1 cellular context compared by ENCODE assay signal in genomic region chr9:128115187-128116103, GRCh38.
TF ChIP-seq lines count a peak whose summit lies in the region.

No MANE protein-coding gene starts in this region.

TF ChIP-seq in HepG2, 621 proteins besides CTCF, POLR2A, EP300 and RAD21 (continued from another document and continues in another):
- peak; percentile 75 for TF ChIP-seq ZNF574 (CRISPR knock-in tag; IDR thresholded peaks at IDR 0.05)
- TF ChIP-seq ATF2 (CRISPR knock-in tag; IDR thresholded peaks at IDR 0.05): peak; percentile 92
- TF ChIP-seq ZNF670 (CRISPR knock-in tag; IDR thresholded peaks at IDR 0.05; ENCODE audit: borderline replicate concordance): peak; percentile 99
- TF ChIP-seq ZBTB25 (CRISPR knock-in tag; IDR thresholded peaks at IDR 0.05): peak; percentile 71; the same call in 1 of the 2 replicates
- TF ChIP-seq ZNF317 (CRISPR knock-in tag; IDR thresholded peaks at IDR 0.05): peak; percentile 92
- no peak for TF ChIP-seq FUBP1 (CRISPR knock-in tag; IDR thresholded peaks at IDR 0.05; ENCODE audit: borderline replicate concordance)
- peak; percentile 87; the same call in 1 of the 2 replicates for TF ChIP-seq ELF4 (CRISPR knock-in tag; IDR thresholded peaks at IDR 0.05; ENCODE audit: borderline replicate concordance)
- TF ChIP-seq ZNF776 (CRISPR knock-in tag; IDR thresholded peaks at IDR 0.05): peak; percentile 74; the same call in 1 of the 2 replicates
- TF ChIP-seq ATF1 (CRISPR knock-in tag; IDR thresholded peaks at IDR 0.05): no peak
- TF ChIP-seq FOXK2 (IDR thresholded peaks at IDR 0.05): no peak; the same call in 1 of the 2 replicates
- no peak; the same call in 1 of the 2 replicates for TF ChIP-seq SNAPC5 (CRISPR knock-in tag; IDR thresholded peaks at IDR 0.05; ENCODE audit: borderline replicate concordance)
- no peak for TF ChIP-seq REL (CRISPR knock-in tag; conservative IDR thresholded peaks at IDR 0.05)
- peak; percentile 96 for TF ChIP-seq ZNF292 (CRISPR knock-in tag; IDR thresholded peaks at IDR 0.05; ENCODE audit: borderline replicate concordance, low read depth)
- peak; percentile 76; the same call in 1 of the 2 replicates for TF ChIP-seq ZSCAN22 (CRISPR knock-in tag; IDR thresholded peaks at IDR 0.05)
- TF ChIP-seq ZSCAN31 (CRISPR knock-in tag; IDR thresholded peaks at IDR 0.05; ENCODE audit: low read depth): peak; percentile 74; the same call in 1 of the 2 replicates
- TF ChIP-seq ATRX (CRISPR knock-in tag; IDR thresholded peaks at IDR 0.05; ENCODE audit: borderline replicate concordance): no peak
- no peak for TF ChIP-seq ZNF124 (CRISPR knock-in tag; IDR thresholded peaks at IDR 0.05)
- TF ChIP-seq HOXA3 (CRISPR knock-in tag; IDR thresholded peaks at IDR 0.05): peak; percentile 93
- no peak for TF ChIP-seq SMARCE1 (IDR thresholded peaks at IDR 0.05; ENCODE audit: borderline replicate concordance)
- TF ChIP-seq ZSCAN30 (CRISPR knock-in tag; IDR thresholded peaks at IDR 0.05): no peak
- peak; percentile 100 for TF ChIP-seq SP5 (CRISPR knock-in tag; IDR thresholded peaks at IDR 0.05; ENCODE audit: borderline replicate concordance, low read depth)
- TF ChIP-seq ETV5 (CRISPR knock-in tag; IDR thresholded peaks at IDR 0.05; ENCODE audit: borderline replicate concordance): peak; percentile 97
- peak; percentile 95 for TF ChIP-seq MEIS2 (CRISPR knock-in tag; IDR thresholded peaks at IDR 0.05)
- TF ChIP-seq EZH2 (conservative IDR thresholded peaks at IDR 0.05; ENCODE audit: low read depth, low read length): no peak
- peak; percentile 94 for TF ChIP-seq PHF21A (CRISPR knock-in tag; IDR thresholded peaks at IDR 0.05)
- no peak for TF ChIP-seq SOX6 (IDR thresholded peaks at IDR 0.05)
- peak; percentile 95 for TF ChIP-seq SOX6 (CRISPR knock-in tag; IDR thresholded peaks at IDR 0.05)
- no peak for TF ChIP-seq HDAC6 (IDR thresholded peaks at IDR 0.05; ENCODE audit: low read depth, low read length)
- TF ChIP-seq ZNF333 (CRISPR knock-in tag; IDR thresholded peaks at IDR 0.05; ENCODE audit: borderline replicate concordance): peak; percentile 89; the same call in 1 of the 2 replicates
- TF ChIP-seq YEATS4 (CRISPR knock-in tag; IDR thresholded peaks at IDR 0.05; ENCODE audit: borderline replicate concordance): peak; percentile 88; the same call in 1 of the 2 replicates
- peak; percentile 67; the same call in 1 of the 2 replicates for TF ChIP-seq PRDM10 (CRISPR knock-in tag; IDR thresholded peaks at IDR 0.05; ENCODE audit: low read depth)
- peak; percentile 92; the same call in 1 of the 2 replicates for TF ChIP-seq ZNF788 (CRISPR knock-in tag; IDR thresholded peaks at IDR 0.05; ENCODE audit: borderline replicate concordance)
- 0 out of 2 replicates have a peak, but pooled peaks have one; percentile 56 for TF ChIP-seq ZNF644 (CRISPR knock-in tag; IDR thresholded peaks at IDR 0.05; ENCODE audit: low read depth)
- TF ChIP-seq ZNF704 (CRISPR knock-in tag; IDR thresholded peaks at IDR 0.05; ENCODE audit: borderline replicate concordance): no peak
- peak; percentile 49; the same call in 1 of the 2 replicates for TF ChIP-seq ZNF724P (CRISPR knock-in tag; IDR thresholded peaks at IDR 0.05; ENCODE audit: borderline replicate concordance)
- peak; percentile 93 for TF ChIP-seq ZSCAN9 (CRISPR knock-in tag; IDR thresholded peaks at IDR 0.05; ENCODE audit: borderline replicate concordance)
- TF ChIP-seq ZNF12 (CRISPR knock-in tag; IDR thresholded peaks at IDR 0.05): 0 out of 2 replicates have a peak, but pooled peaks have one; percentile 27
- no peak for TF ChIP-seq NCOA5 (CRISPR knock-in tag; IDR thresholded peaks at IDR 0.05)
- TF ChIP-seq IKZF4 (CRISPR knock-in tag; IDR thresholded peaks at IDR 0.05; ENCODE audit: borderline replicate concordance, low read depth, not compliant biosample characterization): no peak
- no peak for TF ChIP-seq ZNF564 (CRISPR knock-in tag; IDR thresholded peaks at IDR 0.05)
- TF ChIP-seq ZNF775 (CRISPR knock-in tag; IDR thresholded peaks at IDR 0.05; ENCODE audit: borderline replicate concordance): no peak
- TF ChIP-seq FOXK1 (CRISPR knock-in tag; IDR thresholded peaks at IDR 0.05; ENCODE audit: borderline replicate concordance, low read depth): no peak; the same call in none of the 2 replicates
- no peak for TF ChIP-seq SRF (IDR thresholded peaks at IDR 0.05; ENCODE audit: low read depth, low read length)
- TF ChIP-seq ZNF451 (CRISPR knock-in tag; IDR thresholded peaks at IDR 0.05): 0 out of 2 replicates have a peak, but pooled peaks have one; percentile 67
- peak; percentile 82; the same call in 1 of the 2 replicates for TF ChIP-seq ZNF343 (CRISPR knock-in tag; IDR thresholded peaks at IDR 0.05)
- TF ChIP-seq ZFYVE20 (CRISPR knock-in tag; IDR thresholded peaks at IDR 0.05; ENCODE audit: borderline replicate concordance, low read depth): no peak
- TF ChIP-seq MED13 (CRISPR knock-in tag; IDR thresholded peaks at IDR 0.05): no peak
- no peak for TF ChIP-seq KAT2B (IDR thresholded peaks at IDR 0.05; ENCODE audit: borderline replicate concordance, low read depth, low read length)
- TF ChIP-seq FOXO1 (CRISPR knock-in tag; IDR thresholded peaks at IDR 0.05): peak; percentile 95
- no peak for TF ChIP-seq ZNF260 (CRISPR knock-in tag; IDR thresholded peaks at IDR 0.05; ENCODE audit: borderline replicate concordance, low read depth)
- TF ChIP-seq NFIB (CRISPR knock-in tag; IDR thresholded peaks at IDR 0.05; ENCODE audit: borderline replicate concordance): no peak
- no peak for TF ChIP-seq ELK4 (CRISPR knock-in tag; IDR thresholded peaks at IDR 0.05; ENCODE audit: borderline replicate concordance)
- TF ChIP-seq ZNF737 (CRISPR knock-in tag; IDR thresholded peaks at IDR 0.05; ENCODE audit: borderline replicate concordance): no peak
- TF ChIP-seq NFYC (CRISPR knock-in tag; IDR thresholded peaks at IDR 0.05): peak; percentile 13; the same call in 1 of the 2 replicates
- no peak for TF ChIP-seq KLF13 (CRISPR knock-in tag; IDR thresholded peaks at IDR 0.05)
- no peak for TF ChIP-seq SP1 (IDR thresholded peaks at IDR 0.05)
- peak; percentile 52; the same call in 1 of the 2 replicates for TF ChIP-seq SP1 (CRISPR knock-in tag; IDR thresholded peaks at IDR 0.05)
- peak; percentile 93; the same call in 1 of the 2 replicates for TF ChIP-seq ZBTB3 (CRISPR knock-in tag; IDR thresholded peaks at IDR 0.05; ENCODE audit: borderline replicate concordance, low read depth)
- no peak for TF ChIP-seq ZNF552 (CRISPR knock-in tag; IDR thresholded peaks at IDR 0.05; ENCODE audit: borderline replicate concordance)
- no peak for TF ChIP-seq FIP1L1 (IDR thresholded peaks at IDR 0.05; ENCODE audit: borderline replicate concordance, insufficient read depth, low read depth, low read length)
